ENCODE assay signal across 17 cellular contexts in genomic region chr21:31537872-31538576, GRCh38.
DNase-seq lines count a peak whose midpoint lies in the region; ATAC-seq, FAIRE-seq and TF ChIP-seq lines count a peak whose summit lies in the region.
"Had no signal": no experiment of that assay in that cellular context is flagged by ENCODE, and none has a peak within 500 bp of the region (broad histone marks: within the 10 kb centered on the region; RNA-seq: fewer than 3 reads in every experiment).

No MANE protein-coding gene starts in this region.

- H4K91ac ChIP-seq in H1 (replicated peaks; ENCODE audit: insufficient read length, low read length) (no peak overlapping the region), neuronal stem cell (ENCODE audit: low read depth, low read length, poor library complexity) (no peak overlapping the region)

- H2AK5ac ChIP-seq in H1 (ENCODE audit: low read depth, low read length): no peak overlapping the region
- no peak overlapping the region for H2AK5ac ChIP-seq in neuronal stem cell (ENCODE audit: low read depth, low read length)

- H2BK5ac ChIP-seq in H1 (ENCODE audit: low read depth, low read length) (no peak overlapping the region), neuronal stem cell (ENCODE audit: low read length) (no peak overlapping the region)

- H3K23me2 ChIP-seq in H1 (ENCODE audit: low read depth, low read length): no peaks in the 10 kb centered on the region

- H2AFZ ChIP-seq in H1 (ENCODE audit: low read length) (no peak overlapping the region), neuronal stem cell (ENCODE audit: low read length) (no peak overlapping the region)

- no peaks in the 10 kb centered on the region for H3K9me3 ChIP-seq in H1 (ENCODE audit: insufficient read depth in 2 of 2, low read depth in 1 of 2, low read length in 1 of 2)
- no peaks in the 10 kb centered on the region for H3K9me3 ChIP-seq in neuronal stem cell (replicated peaks in 1 of 2; ENCODE audit: control insufficient read depth in 2 of 2, insufficient read depth in 1 of 2, low read depth in 1 of 2, low read length in 2 of 2)
- H3K9me3 ChIP-seq: lower lobe of right lung, right lobe of liver, upper lobe of left lung had no signal

- H3K36me3 ChIP-seq in H1 (ENCODE audit: control insufficient read depth in 2 of 4, insufficient read depth in 4 of 4, low read length in 3 of 4) (no peaks in the 10 kb centered on the region), neuronal stem cell (replicated peaks in 1 of 2; ENCODE audit: control insufficient read depth in 2 of 2, insufficient read depth in 2 of 2, low read length in 2 of 2) (peaks cover 6 to 28% of the 10 kb centered on the region in 2 donors)
- H3K36me3 ChIP-seq: lower lobe of right lung, right lobe of liver, upper lobe of left lung had no signal

- peak; percentile 17 to 78 (median 65) for TF ChIP-seq CTCF in H1 (IDR thresholded peaks at IDR 0.05; ENCODE audit: control extremely low read depth in 1 of 3, insufficient read depth in 1 of 3, low read depth in 1 of 3, low read length in 3 of 3)

- H3K4me1 ChIP-seq in H1 (replicated peaks in 1 of 4; ENCODE audit: control insufficient read depth in 3 of 4, insufficient read depth in 4 of 4, low read length in 3 of 4): no peaks in the 10 kb centered on the region
- peaks cover 0 to 3% of the 10 kb centered on the region in 2 donors for H3K4me1 ChIP-seq in neuronal stem cell (ENCODE audit: control insufficient read depth in 2 of 2, insufficient read depth in 1 of 2, low read depth in 1 of 2, low read length in 2 of 2)
- H3K4me1 ChIP-seq: lower lobe of right lung, upper lobe of left lung had no signal

- TF ChIP-seq EP300 in H1 (IDR thresholded peaks at IDR 0.05; ENCODE audit: borderline replicate concordance in 1 of 2, low read depth in 2 of 2, low read length in 2 of 2): no peak

- H3K4ac ChIP-seq in H1 (replicated peaks; ENCODE audit: insufficient read length, low read depth, low read length): no peak overlapping the region
- no peak overlapping the region for H3K4ac ChIP-seq in neuronal stem cell (ENCODE audit: low read length)

- 83% methylated on average over 10 of the region's 10 CpGs; no CpG with 5 or more reads in 1 of the 2 experiments for WGBS in H1 (ENCODE audit: extremely low coverage in 1 of 2, insufficient coverage in 1 of 2, insufficient read length in 1 of 2, insufficient replicate concordance in 2 of 2, low coverage in 1 of 2, low lambda C conversion rate in 2 of 2, missing lambda C conversion rate in 1 of 2), 2 experiments
- WGBS in neuronal stem cell (ENCODE audit: extremely low coverage in 2 of 2, insufficient read length in 2 of 2, insufficient replicate concordance in 1 of 2), 2 donors: no CpG with 5 or more reads among the region's 10 CpGs

- H3K27ac Mint-ChIP-seq in stimulated activated naive CD8-positive, alpha-beta T cell treated with anti-CD3 and anti-CD28 coated beads, Interleukin-15, amount 100 ng/mL, for 72 hours: no peak overlapping the region
- H3K27ac Mint-ChIP-seq: activated CD4-positive, alpha-beta T cell treated with anti-CD3 and anti-CD28 coated beads, Interleukin-2, amount 10 ng/mL, durations not matched to agents 24 days and 14 days; natural killer cell treated with Interleukin-12 subunit alpha and Interleukin-12 subunit beta and Interleukin-15 and Interleukin-18, amount 100 ng/mL, for 72 hours; stimulated activated effector memory CD8-positive, alpha-beta T cell treated with anti-CD3 and anti-CD28 coated beads, Interleukin-12 subunit alpha, Interleukin-12 subunit beta, amount 100 ng/mL, for 72 hours; T-helper 1 cell treated with Interleukin-12 subunit alpha and Interleukin-12 subunit beta and Interleukin-4 antibody, amounts not matched to agents 30 μg/mL and 1 μg/mL, for 36 hours had no signal

- H3K14ac ChIP-seq in H1 (ENCODE audit: insufficient read length) (no peak overlapping the region), neuronal stem cell (ENCODE audit: low read length) (no peak overlapping the region)

- no peaks in the 10 kb centered on the region for H3K4me1 Mint-ChIP-seq in stimulated activated naive CD8-positive, alpha-beta T cell treated with anti-CD3 and anti-CD28 coated beads, Interleukin-15, amount 100 ng/mL, for 72 hours
- H3K4me1 Mint-ChIP-seq: activated CD4-positive, alpha-beta T cell treated with anti-CD3 and anti-CD28 coated beads, Interleukin-2, amount 10 ng/mL, durations not matched to agents 24 days and 14 days; brain; stimulated activated effector memory CD8-positive, alpha-beta T cell treated with anti-CD3 and anti-CD28 coated beads, Interleukin-12 subunit alpha, Interleukin-12 subunit beta, amount 100 ng/mL, for 72 hours had no signal

- peak; percentile 67 to 75 for TF ChIP-seq RAD21 in H1 (IDR thresholded peaks at IDR 0.05 in 1 of 2, conservative IDR thresholded peaks at IDR 0.05 in 1 of 2; ENCODE audit: low read depth in 2 of 2, low read length in 2 of 2)

- no peaks in the 10 kb centered on the region for H3K9me3 Mint-ChIP-seq in stimulated activated naive CD8-positive, alpha-beta T cell treated with anti-CD3 and anti-CD28 coated beads, Interleukin-15, amount 100 ng/mL, for 72 hours
- H3K9me3 Mint-ChIP-seq: activated CD4-positive, alpha-beta T cell treated with anti-CD3 and anti-CD28 coated beads, Interleukin-2, amount 10 ng/mL, durations not matched to agents 24 days and 14 days; brain; natural killer cell treated with Interleukin-12 subunit alpha and Interleukin-12 subunit beta and Interleukin-15 and Interleukin-18, amount 100 ng/mL, for 72 hours; stimulated activated effector memory CD8-positive, alpha-beta T cell treated with anti-CD3 and anti-CD28 coated beads, Interleukin-12 subunit alpha, Interleukin-12 subunit beta, amount 100 ng/mL, for 72 hours; T-helper 1 cell treated with Interleukin-12 subunit alpha and Interleukin-12 subunit beta and Interleukin-4 antibody, amounts not matched to agents 30 μg/mL and 1 μg/mL, for 36 hours had no signal

- POLR2A ChIA-PET in H1 (lab: Charles Lee; ENCODE audit: partially characterized antibody): interaction anchor here (1.5 to 11.7 kb wide), 2 partner anchors 16 to 21 kb away, joined by 4 to 97 read pairs; no protein-coding TSS in a partner anchor

- no peak overlapping the region for H3K56ac ChIP-seq in H1 (replicated peaks; ENCODE audit: insufficient read length, low read depth, low read length)

- no peak for ATAC-seq in stimulated activated naive CD8-positive, alpha-beta T cell treated with anti-CD3 and anti-CD28 coated beads, Interleukin-15, Interleukin-2, amounts not matched to agents 100 U/mL and 50 U/mL, for 24 hours
- ATAC-seq in stimulated activated naive CD8-positive, alpha-beta T cell treated with anti-CD3 and anti-CD28 coated beads, Interleukin-15, amount 100 ng/mL, for 72 hours: no peak
- no peak for ATAC-seq in GM21360 (IDR thresholded peaks at IDR 0.05; ENCODE audit: unreplicated experiment)
- ATAC-seq: lower lobe of right lung; natural killer cell treated with Interleukin-12 subunit alpha and Interleukin-12 subunit beta and Interleukin-15 and Interleukin-18, amount 100 ng/mL, for 72 hours; right lobe of liver; stimulated activated effector memory CD8-positive, alpha-beta T cell treated with anti-CD3 and anti-CD28 coated beads, Interleukin-12 subunit alpha, Interleukin-12 subunit beta, amount 100 ng/mL, for 72 hours had no signal

- H3K4me3 Mint-ChIP-seq in stimulated activated naive CD8-positive, alpha-beta T cell treated with anti-CD3 and anti-CD28 coated beads, Interleukin-15, amount 100 ng/mL, for 72 hours: no peak overlapping the region
- H3K4me3 Mint-ChIP-seq: activated CD4-positive, alpha-beta T cell treated with anti-CD3 and anti-CD28 coated beads, Interleukin-2, amount 10 ng/mL, durations not matched to agents 24 days and 14 days; natural killer cell treated with Interleukin-12 subunit alpha and Interleukin-12 subunit beta and Interleukin-15 and Interleukin-18, amount 100 ng/mL, for 72 hours; stimulated activated effector memory CD8-positive, alpha-beta T cell treated with anti-CD3 and anti-CD28 coated beads, Interleukin-12 subunit alpha, Interleukin-12 subunit beta, amount 100 ng/mL, for 72 hours; T-helper 1 cell treated with Interleukin-12 subunit alpha and Interleukin-12 subunit beta and Interleukin-4 antibody, amounts not matched to agents 30 μg/mL and 1 μg/mL, for 36 hours had no signal

- H4K8ac ChIP-seq in H1 (ENCODE audit: extremely low read depth, insufficient read depth, low read length) (no peak overlapping the region), neuronal stem cell (ENCODE audit: low read depth, low read length) (no peak overlapping the region)

- no peaks in the 10 kb centered on the region for H3K27me3 ChIP-seq in H1 (replicated peaks in 1 of 4; ENCODE audit: control insufficient read depth in 3 of 4, extremely low read depth in 1 of 4, insufficient read depth in 3 of 4, low read length in 3 of 4)
- H3K27me3 ChIP-seq in neuronal stem cell (ENCODE audit: control insufficient read depth in 3 of 3, insufficient read depth in 3 of 3, low read depth in 1 of 3, low read length in 3 of 3): no peaks in the 10 kb centered on the region
- H3K27me3 ChIP-seq: right lobe of liver, upper lobe of left lung had no signal

- H3K4me2 ChIP-seq in H1 (ENCODE audit: insufficient read depth in 1 of 2, low read depth in 2 of 2, low read length in 2 of 2) (no peak overlapping the region), neuronal stem cell (ENCODE audit: insufficient read depth, low read length, poor library complexity, severe bottlenecking) (no peak overlapping the region)

- peak; percentile 31 for DNase-seq in stimulated activated naive CD8-positive, alpha-beta T cell treated with anti-CD3 and anti-CD28 coated beads, Interleukin-15, Interleukin-2, amounts not matched to agents 100 U/mL and 50 U/mL, for 24 hours
- DNase-seq in stimulated activated naive CD8-positive, alpha-beta T cell treated with anti-CD3 and anti-CD28 coated beads, Interleukin-15, amount 100 ng/mL, for 72 hours: no peak
- DNase-seq in NCI-H1694 treated with DMSO at 0.1 percent for 48 hours (lab: John Stamatoyannopoulos, UW) (peak; percentile 30), H1 (ENCODE audit: low read depth in 1 of 2, low spot score in 2 of 2) (peak in 1 of 2 experiments; percentile 77), neuronal stem cell (ENCODE audit: low spot score) (no peak), HCEC 1CT (no peak)
- DNase-seq: activated CD4-positive, alpha-beta T cell treated with anti-CD3 and anti-CD28 coated beads, Interleukin-2, amount 10 ng/mL, durations not matched to agents 24 days and 14 days; C1 segment of cervical spinal cord; lower lobe of right lung; right lobe of liver; stimulated activated CD4-positive, alpha-beta T cell treated with anti-CD3 and anti-CD28 coated beads, Interleukin-4, amount 100 ng/mL, for 4 hours; upper lobe of left lung had no signal

- H2BK20ac ChIP-seq in H1 (ENCODE audit: low read length): no peak overlapping the region

- CTCF ChIA-PET in H1 (lab: Charles Lee; ENCODE audit: partially characterized antibody): interaction anchor here (0.7 to 10.5 kb wide), 30 partner anchors 8 to 263 kb away, joined by 3 to 81 read pairs (median 4); no protein-coding TSS in a partner anchor

- H2BK12ac ChIP-seq in H1 (ENCODE audit: low read depth, low read length) (no peak overlapping the region), neuronal stem cell (ENCODE audit: low read length) (no peak overlapping the region)

- H2BK120ac ChIP-seq in H1 (replicated peaks; ENCODE audit: low read depth, low read length): no peak overlapping the region
- no peak overlapping the region for H2BK120ac ChIP-seq in neuronal stem cell (ENCODE audit: low read depth, low read length)

- H3K9ac ChIP-seq in H1 (replicated peaks in 1 of 4; ENCODE audit: extremely low read depth in 1 of 4, low read depth in 3 of 4, low read length in 3 of 4): no peak overlapping the region
- no peak overlapping the region for H3K9ac ChIP-seq in neuronal stem cell (ENCODE audit: low read depth, low read length, poor library complexity)

- peaks cover 3% of the 10 kb centered on the region for H3K79me1 ChIP-seq in H1 (ENCODE audit: low read depth, low read length)
- H3K79me1 ChIP-seq in neuronal stem cell (ENCODE audit: low read depth, low read length): peaks cover 7% of the 10 kb centered on the region

- FAIRE-seq in H1 (lab: Jason Lieb, UNC): no peak

- no peak overlapping the region for H3K4me3 ChIP-seq in H1 (ENCODE audit: extremely low read depth in 1 of 4, insufficient read depth in 2 of 4, low read depth in 3 of 4, low read length in 4 of 4)
- H3K4me3 ChIP-seq in neuronal stem cell (ENCODE audit: low read length in 2 of 2): no peak overlapping the region
- H3K4me3 ChIP-seq: lower lobe of right lung, right lobe of liver, upper lobe of left lung had no signal

- H3K27ac ChIP-seq in H1 (ENCODE audit: low read depth, low read length) (no peak overlapping the region), neuronal stem cell (replicated peaks; ENCODE audit: low read length) (no peak overlapping the region)
- H3K27ac ChIP-seq: lower lobe of right lung, right lobe of liver, upper lobe of left lung had no signal

- no peak for TF ChIP-seq POLR2A in H1 (IDR thresholded peaks at IDR 0.05; ENCODE audit: control extremely low read depth in 1 of 2, low read depth in 2 of 2, low read length in 2 of 2)

- peaks cover 0 to 23% of the 10 kb centered on the region in 2 experiments; a peak in 1 of 4 replicates for H3K79me2 ChIP-seq in H1 (ENCODE audit: control insufficient read depth in 1 of 2, insufficient read depth in 2 of 2, low read length in 2 of 2)

- H2BK15ac ChIP-seq in H1 (ENCODE audit: low read length) (no peak overlapping the region), neuronal stem cell (ENCODE audit: low read length) (no peak overlapping the region)

- no peak overlapping the region for H3K18ac ChIP-seq in H1 (ENCODE audit: extremely low read depth, low read length)
- no peak overlapping the region for H3K18ac ChIP-seq in neuronal stem cell (ENCODE audit: low read length)

- peaks cover 3 to 8% of the 10 kb centered on the region in 2 experiments for H4K20me1 ChIP-seq in H1 (replicated peaks in 1 of 2; ENCODE audit: control insufficient read depth in 1 of 2, insufficient read depth in 2 of 2, low read length in 2 of 2)

- no peak overlapping the region for H4K5ac ChIP-seq in H1 (ENCODE audit: insufficient read length, low read depth, low read length)

- H3K27me3 Mint-ChIP-seq in stimulated activated naive CD8-positive, alpha-beta T cell treated with anti-CD3 and anti-CD28 coated beads, Interleukin-15, amount 100 ng/mL, for 72 hours: no peaks in the 10 kb centered on the region
- H3K27me3 Mint-ChIP-seq: brain; natural killer cell treated with Interleukin-12 subunit alpha and Interleukin-12 subunit beta and Interleukin-15 and Interleukin-18, amount 100 ng/mL, for 72 hours had no signal

- H3K23ac ChIP-seq in H1 (ENCODE audit: insufficient read length) (no peak overlapping the region), neuronal stem cell (ENCODE audit: low read depth, low read length, poor library complexity) (no peak overlapping the region)

Comparison
In these comparisons a context has a peak if more than half of its experiments do, and no peak if none do; other contexts are left out.
1. DNase-seq: peak in stimulated activated naive CD8-positive, alpha-beta T cell treated with anti-CD3 and anti-CD28 coated beads, Interleukin-15, Interleukin-2, amounts not matched to agents 100 U/mL and 50 U/mL, for 24 hours (single experiment) and NCI-H1694 treated with DMSO at 0.1 percent for 48 hours (single experiment); none in stimulated activated naive CD8-positive, alpha-beta T cell treated with anti-CD3 and anti-CD28 coated beads, Interleukin-15, amount 100 ng/mL, for 72 hours (0 of 2), neuronal stem cell (single experiment) and HCEC 1CT (single experiment).